12 cellular contexts compared by ENCODE assay signal in the genomic region with DNA sequence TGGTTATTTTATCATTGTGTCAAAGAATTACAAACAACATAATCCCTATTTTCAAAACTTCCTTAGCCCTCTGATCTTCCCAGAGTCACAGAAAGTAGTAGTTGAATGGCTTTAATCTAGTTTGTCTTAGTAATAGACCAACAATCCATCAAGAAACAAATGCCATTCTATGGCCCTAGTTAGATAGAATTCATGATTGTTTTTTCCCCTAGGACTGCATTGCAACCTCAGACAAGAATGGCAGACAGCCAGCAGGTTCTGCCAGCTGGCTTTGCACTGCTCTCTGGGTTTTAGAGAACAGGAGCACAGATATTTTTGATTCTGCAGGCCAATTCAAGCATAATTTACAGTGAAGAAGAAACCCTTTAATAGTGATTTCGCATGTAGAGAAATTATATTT. TPM values are rescaled to one million over a fixed set of nuclear protein-coding genes. Genes with fewer than 3 reads are reported as not detected.
A peak's percentile ranks its signal among the peaks of the same experiment; 100 is the strongest.
DNase-seq lines count a peak whose midpoint lies in the region; TF ChIP-seq lines count a peak whose summit lies in the region.
"Had no signal": no experiment of that assay in that cellular context is flagged by ENCODE, and none has a peak within 500 bp of the region (broad histone marks: within the 10 kb centered on the region; RNA-seq: fewer than 3 reads in every experiment).

No MANE protein-coding gene starts in this region.

- no peak overlapping the region for H2AFZ ChIP-seq in smooth muscle cell (ENCODE audit: low read depth)

- DNase-seq in NCI-H748 (lab: John Stamatoyannopoulos, UW; ENCODE audit: unreplicated experiment) (peak; percentile 70), NCI-H748 treated with DMSO at 0.1 percent for 48 hours (lab: John Stamatoyannopoulos, UW) (no peak), NCI-H774 (lab: John Stamatoyannopoulos, UW) (peak; percentile 72), globus pallidus (ENCODE audit: low spot score) (peak; percentile 6), thyroid gland (peak; percentile 58 to 73), smooth muscle cell (lab: John Stamatoyannopoulos, UW; ENCODE audit: unreplicated experiment) (no peak), GM03348 (ENCODE audit: low spot score) (no peak)
- DNase-seq in activated CD4-positive, alpha-beta T cell treated with anti-CD3 and anti-CD28 coated beads, Interleukin-2, amount 10 ng/mL, durations not matched to agents 7 days and 5 days, result no peak
- DNase-seq: stimulated activated CD4-positive, alpha-beta T cell treated with anti-CD3 and anti-CD28 coated beads, Interleukin-4, amount 100 ng/mL, for 24 hours had no signal

- H3K36me3 ChIP-seq in thyroid gland (no peaks in the 10 kb centered on the region), smooth muscle cell (ENCODE audit: low read depth) (no peaks in the 10 kb centered on the region)

- H3K4me1 ChIP-seq in thyroid gland (no peaks in the 10 kb centered on the region), smooth muscle cell (ENCODE audit: low read depth) (peaks cover 13% of the 10 kb centered on the region)

- H4K20me1 ChIP-seq in smooth muscle cell (ENCODE audit: low read depth), result no peaks in the 10 kb centered on the region

- no peak overlapping the region for H3K27ac Mint-ChIP-seq in activated CD4-positive, alpha-beta T cell treated with anti-CD3 and anti-CD28 coated beads, Interleukin-2, amount 10 ng/mL, durations not matched to agents 7 days and 5 days

- H3K27me3 Mint-ChIP-seq in activated CD4-positive, alpha-beta T cell treated with anti-CD3 and anti-CD28 coated beads, Interleukin-2, amount 10 ng/mL, durations not matched to agents 7 days and 5 days, result no peaks in the 10 kb centered on the region

- TF ChIP-seq CTCF in thyroid gland (IDR thresholded peaks at IDR 0.05) (no peak), smooth muscle cell (IDR thresholded peaks at IDR 0.05; ENCODE audit: borderline replicate concordance, insufficient read depth, poor library complexity, severe bottlenecking) (no peak)

- no peak for TF ChIP-seq POLR2A in thyroid gland (IDR thresholded peaks at IDR 0.05)

- H3K9me3 Mint-ChIP-seq in activated CD4-positive, alpha-beta T cell treated with anti-CD3 and anti-CD28 coated beads, Interleukin-2, amount 10 ng/mL, durations not matched to agents 7 days and 5 days, result no peaks in the 10 kb centered on the region

- POLR2A ChIA-PET in activated CD4-positive, alpha-beta T cell treated with anti-CD3 and anti-CD28 coated beads, Interleukin-2, amount 10 ng/mL, durations not matched to agents 7 days and 5 days (lab: Charles Lee), result no interaction called here

- no peaks in the 10 kb centered on the region for H3K9me3 ChIP-seq in thyroid gland
- H3K9me3 ChIP-seq in smooth muscle cell (replicated peaks; ENCODE audit: low read depth), result no peaks in the 10 kb centered on the region

- no peak overlapping the region for H3K9ac ChIP-seq in smooth muscle cell (ENCODE audit: low read depth)

- H3K27ac ChIP-seq in thyroid gland (no peak overlapping the region), smooth muscle cell (ENCODE audit: low read depth) (no peak overlapping the region)

- CTCF ChIA-PET in activated CD4-positive, alpha-beta T cell treated with anti-CD3 and anti-CD28 coated beads, Interleukin-2, amount 10 ng/mL, durations not matched to agents 7 days and 5 days (lab: Charles Lee), result no interaction called here

- no peaks in the 10 kb centered on the region for H3F3A ChIP-seq in smooth muscle cell (ENCODE audit: low read depth)

- no peak overlapping the region for H3K4me3 Mint-ChIP-seq in activated CD4-positive, alpha-beta T cell treated with anti-CD3 and anti-CD28 coated beads, Interleukin-2, amount 10 ng/mL, durations not matched to agents 7 days and 5 days

- H3K27me3 ChIP-seq in thyroid gland (no peaks in the 10 kb centered on the region), smooth muscle cell (ENCODE audit: low read depth) (no peaks in the 10 kb centered on the region)

- no peaks in the 10 kb centered on the region for H3K36me3 Mint-ChIP-seq in activated CD4-positive, alpha-beta T cell treated with anti-CD3 and anti-CD28 coated beads, Interleukin-2, amount 10 ng/mL, durations not matched to agents 7 days and 5 days (ENCODE audit: low read depth)

- H3K4me3 ChIP-seq in thyroid gland (replicated peaks in 1 of 3), result no peak overlapping the region
- H3K4me3 ChIP-seq in smooth muscle cell, result no peak overlapping the region
- H3K4me3 ChIP-seq: K562 had no signal

- H3K4me2 ChIP-seq in smooth muscle cell, result no peak overlapping the region

- H3K4me1 Mint-ChIP-seq in activated CD4-positive, alpha-beta T cell treated with anti-CD3 and anti-CD28 coated beads, Interleukin-2, amount 10 ng/mL, durations not matched to agents 7 days and 5 days, result no peaks in the 10 kb centered on the region

- intact Hi-C loops in thyroid gland (cut with DNase I), result no loop called here

- H3K79me2 ChIP-seq in smooth muscle cell (ENCODE audit: low read depth), result peaks cover 6% of the 10 kb centered on the region

- 64 to 79% methylated on average over 1 of the region's 1 CpG for WGBS in thyroid gland, 2 donors
- WGBS in smooth muscle cell (ENCODE audit: low lambda C conversion rate), result 100% methylated on average over 1 of the region's 1 CpG

RNA-seq across cellular contexts. Expression of a gene that starts 33.8 kb away (rescaled TPM):
- total RNA-seq in thyroid gland (1 to 10 TPM in 2 of 4 donors, under 1 TPM in 2; 0.58 to 2.4 (median 1.2) TPM), smooth muscle cell (10.2 and 12.5 TPM in 2 replicates)
- total RNA-seq in activated CD4-positive, alpha-beta T cell treated with anti-CD3 and anti-CD28 coated beads, Interleukin-2, amount 10 ng/mL, durations not matched to agents 7 days and 5 days, result not detected
- polyA plus RNA-seq in smooth muscle cell, result 5.2 and 5.5 TPM in 2 replicates
- total RNA-seq: activated CD8-positive, alpha-beta memory T cell treated with anti-CD3 and anti-CD28 coated beads for 36 hours; SK-MEL-5 had no signal

Comparison
In these comparisons a context has a peak if more than half of its experiments do, and no peak if none do; other contexts are left out.
1. DNase-seq: peak in NCI-H748 (single experiment), NCI-H774 (single experiment), globus pallidus (single experiment) and thyroid gland (2 of 2); none in NCI-H748 treated with DMSO at 0.1 percent for 48 hours (single experiment), activated CD4-positive, alpha-beta T cell treated with anti-CD3 and anti-CD28 coated beads, Interleukin-2, amount 10 ng/mL, durations not matched to agents 7 days and 5 days (single experiment), smooth muscle cell (single experiment) and GM03348 (single experiment).